In genomic region chr22:50169181-50169759, GRCh38 we compare ENCODE assay signal across 10 cellular contexts. TPM values are rescaled to one million over a fixed set of nuclear protein-coding genes. Genes with fewer than 3 reads are reported as not detected.
DNase-seq lines count a peak whose midpoint lies in the region; ATAC-seq and TF ChIP-seq lines count a peak whose summit lies in the region.
"Had no signal": no experiment of that assay in that cellular context is flagged by ENCODE, and none has a peak within 500 bp of the region (broad histone marks: within the 10 kb centered on the region; RNA-seq: fewer than 3 reads in every experiment).

No MANE protein-coding gene starts in this region.

- no peak for DNase-seq in activated CD4-positive, alpha-beta T cell treated with anti-CD3 and anti-CD28 coated beads for 36 hours
- DNase-seq in activated CD4-positive, alpha-beta T cell treated with anti-CD3 and anti-CD28 coated beads, Interleukin-2, amount 50 U/mL, for 4 hours: no peak
- DNase-seq in activated B cell treated with CpG ODN at 0.5 μM for 24 hours (no peak), AG08395 (ENCODE audit: low spot score) (no peak), DMS53 (lab: John Stamatoyannopoulos, UW) (no peak)
- no peak for DNase-seq in stimulated activated naive CD8-positive, alpha-beta T cell treated with anti-CD3 and anti-CD28 coated beads, Interleukin-15, amount 100 ng/mL, for 72 hours
- DNase-seq: activated gamma-delta T cell treated with Interleukin-2 at 50 U/mL for 16 hours, SJCRH30 had no signal

- no peak for ATAC-seq in activated CD4-positive, alpha-beta T cell treated with anti-CD3 and anti-CD28 coated beads for 36 hours
- no peak for ATAC-seq in activated B cell treated with CpG ODN at 0.5 μM for 24 hours (ENCODE audit: low read depth)
- no peak for ATAC-seq in stimulated activated naive CD8-positive, alpha-beta T cell treated with anti-CD3 and anti-CD28 coated beads, Interleukin-15, amount 100 ng/mL, for 72 hours
- no peak for ATAC-seq in GM18511 (IDR thresholded peaks at IDR 0.05; ENCODE audit: unreplicated experiment)

- peaks cover 32% of the 10 kb centered on the region for H3K27me3 Mint-ChIP-seq in activated CD4-positive, alpha-beta T cell treated with anti-CD3 and anti-CD28 coated beads for 36 hours
- peaks cover 28% of the 10 kb centered on the region for H3K27me3 Mint-ChIP-seq in activated B cell treated with CpG ODN at 0.5 μM for 24 hours
- H3K27me3 Mint-ChIP-seq in stimulated activated naive CD8-positive, alpha-beta T cell treated with anti-CD3 and anti-CD28 coated beads, Interleukin-15, amount 100 ng/mL, for 72 hours: peaks cover 62% of the 10 kb centered on the region

- no peak for TF ChIP-seq CTCF in activated B cell treated with CpG ODN at 0.5 μM for 24 hours (IDR thresholded peaks at IDR 0.05)

- H3K9me3 ChIP-seq in iPS-18c (ENCODE audit: control insufficient read depth, insufficient read depth, low read length): peaks cover 2% of the 10 kb centered on the region
- H3K9me3 ChIP-seq: SJCRH30 had no signal

- H3K4me3 Mint-ChIP-seq in activated CD4-positive, alpha-beta T cell treated with anti-CD3 and anti-CD28 coated beads for 36 hours: peak overlapping the region; percentile 36
- H3K4me3 Mint-ChIP-seq in activated B cell treated with CpG ODN at 0.5 μM for 24 hours: peak overlapping the region; percentile 73
- peak overlapping the region; percentile 60 to 88 for H3K4me3 Mint-ChIP-seq in stimulated activated naive CD8-positive, alpha-beta T cell treated with anti-CD3 and anti-CD28 coated beads, Interleukin-15, amount 100 ng/mL, for 72 hours

- intact Hi-C loops in activated CD4-positive, alpha-beta T cell treated with anti-CD3 and anti-CD28 coated beads for 36 hours (cut with DNase I, micrococcal nuclease): no loop called here
- intact Hi-C loops in activated B cell treated with CpG ODN at 0.5 μM for 24 hours (cut with micrococcal nuclease): no loop called here

- CTCF ChIA-PET in activated CD4-positive, alpha-beta T cell treated with anti-CD3 and anti-CD28 coated beads for 36 hours (lab: Charles Lee): no interaction called here
- CTCF ChIA-PET in activated B cell treated with CpG ODN at 0.5 μM for 24 hours (lab: Charles Lee): no interaction called here

- H3K4me3 ChIP-seq in iPS-18c (ENCODE audit: insufficient read depth, low read depth, low read length): peak overlapping the region; percentile 47

- no peak overlapping the region for H3K27ac Mint-ChIP-seq in activated CD4-positive, alpha-beta T cell treated with anti-CD3 and anti-CD28 coated beads for 36 hours
- no peak overlapping the region for H3K27ac Mint-ChIP-seq in activated B cell treated with CpG ODN at 0.5 μM for 24 hours
- H3K27ac Mint-ChIP-seq in stimulated activated naive CD8-positive, alpha-beta T cell treated with anti-CD3 and anti-CD28 coated beads, Interleukin-15, amount 100 ng/mL, for 72 hours: peak overlapping the region in 1 of 2 donors; percentile 78

- H3K9me3 Mint-ChIP-seq in activated CD4-positive, alpha-beta T cell treated with anti-CD3 and anti-CD28 coated beads for 36 hours (ENCODE audit: low read depth): no peaks in the 10 kb centered on the region
- H3K9me3 Mint-ChIP-seq in activated B cell treated with CpG ODN at 0.5 μM for 24 hours: no peaks in the 10 kb centered on the region
- no peaks in the 10 kb centered on the region for H3K9me3 Mint-ChIP-seq in stimulated activated naive CD8-positive, alpha-beta T cell treated with anti-CD3 and anti-CD28 coated beads, Interleukin-15, amount 100 ng/mL, for 72 hours

- H3K4me1 Mint-ChIP-seq in activated CD4-positive, alpha-beta T cell treated with anti-CD3 and anti-CD28 coated beads for 36 hours: peaks cover 2% of the 10 kb centered on the region
- peaks cover 27% of the 10 kb centered on the region for H3K4me1 Mint-ChIP-seq in activated B cell treated with CpG ODN at 0.5 μM for 24 hours
- peaks cover 18% of the 10 kb centered on the region for H3K4me1 Mint-ChIP-seq in stimulated activated naive CD8-positive, alpha-beta T cell treated with anti-CD3 and anti-CD28 coated beads, Interleukin-15, amount 100 ng/mL, for 72 hours

- POLR2A ChIA-PET in activated CD4-positive, alpha-beta T cell treated with anti-CD3 and anti-CD28 coated beads for 36 hours (lab: Charles Lee): no interaction called here
- POLR2A ChIA-PET in activated B cell treated with CpG ODN at 0.5 μM for 24 hours (lab: Charles Lee): no interaction called here

- H3K36me3 Mint-ChIP-seq in activated CD4-positive, alpha-beta T cell treated with anti-CD3 and anti-CD28 coated beads for 36 hours (ENCODE audit: low read depth): no peaks in the 10 kb centered on the region
- H3K36me3 Mint-ChIP-seq in activated B cell treated with CpG ODN at 0.5 μM for 24 hours (ENCODE audit: low read depth): no peaks in the 10 kb centered on the region

RNA-seq across cellular contexts. Expression of gene PANX2, which starts 1.3 kb away (rescaled TPM):
- 1 to 10 TPM; 2.2 to 2.7 TPM for total RNA-seq in activated CD4-positive, alpha-beta T cell treated with anti-CD3 and anti-CD28 coated beads for 36 hours
- total RNA-seq in activated B cell treated with CpG ODN at 0.5 μM for 24 hours: 0.27 and 0.44 TPM in 2 replicates
- total RNA-seq: SJCRH30 had no signal

RNA-seq across cellular contexts. Expression of gene TRABD, which starts 16.4 kb away (rescaled TPM):
- 10 to 100 TPM; 60.7 to 74.5 TPM for total RNA-seq in activated CD4-positive, alpha-beta T cell treated with anti-CD3 and anti-CD28 coated beads for 36 hours
- 80.6 and 86.4 TPM in 2 replicates for total RNA-seq in activated B cell treated with CpG ODN at 0.5 μM for 24 hours

RNA-seq across cellular contexts. Expression of gene SELENOO, which starts 31.5 kb away (rescaled TPM):
- 10 to 100 TPM; 14.4 to 18.3 TPM for total RNA-seq in activated CD4-positive, alpha-beta T cell treated with anti-CD3 and anti-CD28 coated beads for 36 hours
- 33.9 and 39.0 TPM in 2 replicates for total RNA-seq in activated B cell treated with CpG ODN at 0.5 μM for 24 hours
